Comparison of ENCODE assay signal across 8 cellular contexts in genomic region chr2:231613655-231614558, GRCh38. TPM values are rescaled to one million over a fixed set of nuclear protein-coding genes. Genes with fewer than 3 reads are reported as not detected.
DNase-seq lines count a peak whose midpoint lies in the region; ATAC-seq and TF ChIP-seq lines count a peak whose summit lies in the region.

No MANE protein-coding gene starts in this region.

- CTCF ChIA-PET in activated CD4-positive, alpha-beta T cell treated with anti-CD3 and anti-CD28 coated beads, Interleukin-2, amount 10 ng/mL, durations not matched to agents 7 days and 5 days (lab: Charles Lee): interaction anchor here (0.7 to 9.2 kb wide), 17 partner anchors 8 to 173 kb away, joined by 3 to 121 read pairs (median 4); partner anchors contain the start of genes COPS7B and PTMA

- POLR2A ChIA-PET in activated CD4-positive, alpha-beta T cell treated with anti-CD3 and anti-CD28 coated beads, Interleukin-2, amount 10 ng/mL, durations not matched to agents 7 days and 5 days (lab: Charles Lee): interaction anchor here (0.6 to 1.7 kb wide), 6 partner anchors 29 to 99 kb away, joined by 3 to 6 read pairs (median 4); partner anchors contain the start of gene PTMA

- peak overlapping the region; percentile 62 to 87 (median 73) for H3K27ac ChIP-seq in right lobe of liver

- H3K4me3 Mint-ChIP-seq in activated CD4-positive, alpha-beta T cell treated with anti-CD3 and anti-CD28 coated beads, Interleukin-2, amount 10 ng/mL, durations not matched to agents 7 days and 5 days: peak overlapping the region; percentile 72

- peak; percentile 10 for TF ChIP-seq POLR2A in right lobe of liver (IDR thresholded peaks at IDR 0.05)

- peak overlapping the region; percentile 10 to 40 (median 34) for H3K4me3 ChIP-seq in right lobe of liver

- DNase-seq in ACHN: peak; percentile 85
- DNase-seq in NCI-H226: peak; percentile 92
- peak; percentile 80 for DNase-seq in activated CD4-positive, alpha-beta T cell treated with anti-CD3 and anti-CD28 coated beads, Interleukin-2, amount 10 ng/mL, durations not matched to agents 7 days and 5 days
- DNase-seq in dermis blood vessel endothelial cell: peak; percentile 95
- peak; percentile 72 to 86 (median 74) for DNase-seq in right lobe of liver
- peak; percentile 78 to 84 for DNase-seq in stimulated activated CD4-positive, alpha-beta T cell treated with anti-CD3 and anti-CD28 coated beads, Interleukin-2, amount 100 ng/mL, for 48 hours

- in situ Hi-C loops in ACHN (cut with HindIII; ENCODE audit: low pct_ligation_motif_present, low pct_unique_long_range_greater_than_20kb, low sequenced_read_pairs): no loop called here

- H3K27me3 ChIP-seq in right lobe of liver: peaks cover 0 to 5% of the 10 kb centered on the region in 2 donors

- no peaks in the 10 kb centered on the region for H3K27me3 Mint-ChIP-seq in activated CD4-positive, alpha-beta T cell treated with anti-CD3 and anti-CD28 coated beads, Interleukin-2, amount 10 ng/mL, durations not matched to agents 7 days and 5 days

- H3K4me1 Mint-ChIP-seq in activated CD4-positive, alpha-beta T cell treated with anti-CD3 and anti-CD28 coated beads, Interleukin-2, amount 10 ng/mL, durations not matched to agents 7 days and 5 days: peaks cover 67% of the 10 kb centered on the region

- H3K36me3 ChIP-seq in right lobe of liver: no peaks in the 10 kb centered on the region

- no peaks in the 10 kb centered on the region for H3K36me3 Mint-ChIP-seq in activated CD4-positive, alpha-beta T cell treated with anti-CD3 and anti-CD28 coated beads, Interleukin-2, amount 10 ng/mL, durations not matched to agents 7 days and 5 days (ENCODE audit: low read depth)

- intact Hi-C loops in right lobe of liver (cut with DNase I): loop anchor here in 1 of 2 donors (5.0 to 10.0 kb wide), 2 partner anchors 58 to 101 kb away; no protein-coding TSS in a partner anchor

- peaks cover 0 to 18% (median 4%) of the 10 kb centered on the region in 4 donors for H3K4me1 ChIP-seq in right lobe of liver

- TF ChIP-seq CTCF in right lobe of liver (IDR thresholded peaks at IDR 0.05): peak in 2 of 4 donors; percentile 11 to 13

- no peaks in the 10 kb centered on the region for H3K9me3 Mint-ChIP-seq in activated CD4-positive, alpha-beta T cell treated with anti-CD3 and anti-CD28 coated beads, Interleukin-2, amount 10 ng/mL, durations not matched to agents 7 days and 5 days

- H3K27ac Mint-ChIP-seq in activated CD4-positive, alpha-beta T cell treated with anti-CD3 and anti-CD28 coated beads, Interleukin-2, amount 10 ng/mL, durations not matched to agents 7 days and 5 days: peak overlapping the region; percentile 97

- no peaks in the 10 kb centered on the region for H3K9me3 ChIP-seq in right lobe of liver

- peak; percentile 61 for ATAC-seq in GM18519 (IDR thresholded peaks at IDR 0.05; ENCODE audit: low FRiP score, unreplicated experiment)
- peak; percentile 59 for ATAC-seq in HG02981 (IDR thresholded peaks at IDR 0.05; ENCODE audit: unreplicated experiment)
- peak; percentile 65 to 74 (median 72) for ATAC-seq in right lobe of liver

- 0% methylated on average over 8 of the region's 86 CpGs for WGBS in right lobe of liver (ENCODE audit: insufficient coverage, low coverage, low lambda C conversion rate, missing lambda C conversion rate)

RNA-seq across cellular contexts. Expression of gene TEX44, which starts 21.2 kb away (rescaled TPM):
- total RNA-seq in activated CD4-positive, alpha-beta T cell treated with anti-CD3 and anti-CD28 coated beads, Interleukin-2, amount 10 ng/mL, durations not matched to agents 7 days and 5 days: not detected
- not detected in 2 replicates for total RNA-seq in dermis blood vessel endothelial cell
- total RNA-seq in right lobe of liver: not detected

Comparison
In these comparisons a context has a peak if more than half of its experiments do, and no peak if none do; other contexts are left out.
1. Peak in every context shown above with its lines: DNase-seq, ATAC-seq, H3K4me3 ChIP-seq and H3K27ac ChIP-seq.